8 cellular contexts compared by ENCODE assay signal in genomic region chr10:79556961-79557360, GRCh38. TPM values are rescaled to one million over a fixed set of nuclear protein-coding genes. Genes with fewer than 3 reads are reported as not detected.
"Had no signal": no experiment of that assay in that cellular context is flagged by ENCODE, and none has a peak within 500 bp of the region (broad histone marks: within the 10 kb centered on the region; RNA-seq: fewer than 3 reads in every experiment).

No MANE protein-coding gene starts in this region.

RNA-seq across cellular contexts. Expression of gene SFTPA2, which starts 3.2 kb away (rescaled TPM):
- total RNA-seq: LHCN-M2, MCF 10A, NCI-H460, OCI-LY7, PC-9, Peyer's patch, SJSA1 had no signal
- polyA plus RNA-seq: SK-N-SH had no signal

RNA-seq across cellular contexts. Expression of gene SFTPA1, which starts 53.8 kb away (rescaled TPM):
- total RNA-seq: LHCN-M2, MCF 10A, NCI-H460, OCI-LY7, PC-9, Peyer's patch, SJSA1 had no signal
- polyA plus RNA-seq: SK-N-SH had no signal
